Comparison of ENCODE assay signal across 8 cellular contexts in genomic region chr13:113152894-113153809, GRCh38. TPM values are rescaled to one million over a fixed set of nuclear protein-coding genes. Genes with fewer than 3 reads are reported as not detected.
DNase-seq lines count a peak whose midpoint lies in the region; ATAC-seq and TF ChIP-seq lines count a peak whose summit lies in the region.

No MANE protein-coding gene starts in this region.

- POLR2A ChIA-PET in activated naive CD8-positive, alpha-beta T cell treated with anti-CD3 and anti-CD28 coated beads, Interleukin-2, amount 10 ng/mL, durations not matched to agents 7 days and 5 days (lab: Charles Lee): interaction anchor here (1.0 kb wide), 1 partner anchor 57 kb away, joined by 3 read pairs; the partner anchor contains the start of gene CUL4A

- ATAC-seq in GM19372 (IDR thresholded peaks at IDR 0.05; ENCODE audit: low read depth, unreplicated experiment) (peak; percentile 31), left ventricle myocardium superior (peak; percentile 68)
- peak; percentile 25 for ATAC-seq in activated naive CD8-positive, alpha-beta T cell treated with anti-CD3 and anti-CD28 coated beads, Interleukin-2, amount 10 ng/mL, durations not matched to agents 7 days and 5 days (ENCODE audit: low read depth)

- peaks cover 33% of the 10 kb centered on the region for H3K27me3 Mint-ChIP-seq in activated naive CD8-positive, alpha-beta T cell treated with anti-CD3 and anti-CD28 coated beads, Interleukin-2, amount 10 ng/mL, durations not matched to agents 7 days and 5 days

- peaks cover 13% of the 10 kb centered on the region for H3K36me3 Mint-ChIP-seq in activated naive CD8-positive, alpha-beta T cell treated with anti-CD3 and anti-CD28 coated beads, Interleukin-2, amount 10 ng/mL, durations not matched to agents 7 days and 5 days

- H4K20me1 ChIP-seq in Loucy (ENCODE audit: insufficient read depth, low read length, poor library complexity, severe bottlenecking): no peaks in the 10 kb centered on the region

- H3K4me3 ChIP-seq in AG09309 (ENCODE audit: control insufficient read depth, low read depth, low read length) (peak overlapping the region; percentile 35), Loucy (ENCODE audit: low read length, poor library complexity, severe bottlenecking) (peak overlapping the region; percentile 70), rectal smooth muscle tissue (ENCODE audit: low read length) (peak overlapping the region; percentile 76)

- peak overlapping the region; percentile 51 for H3K27ac Mint-ChIP-seq in activated naive CD8-positive, alpha-beta T cell treated with anti-CD3 and anti-CD28 coated beads, Interleukin-2, amount 10 ng/mL, durations not matched to agents 7 days and 5 days

- intact Hi-C loops in left ventricle myocardium superior (cut with micrococcal nuclease): no loop called here

- peaks cover 15% of the 10 kb centered on the region for H3K9me3 Mint-ChIP-seq in activated naive CD8-positive, alpha-beta T cell treated with anti-CD3 and anti-CD28 coated beads, Interleukin-2, amount 10 ng/mL, durations not matched to agents 7 days and 5 days

- H3K36me3 ChIP-seq in Loucy (ENCODE audit: insufficient read depth, low read length) (no peaks in the 10 kb centered on the region), rectal smooth muscle tissue (ENCODE audit: control insufficient read depth, insufficient read depth, low read length) (no peaks in the 10 kb centered on the region)

- no peak for DNase-seq in AG09309 (ENCODE audit: low read depth)
- peak; percentile 48 for DNase-seq in activated naive CD8-positive, alpha-beta T cell treated with anti-CD3 and anti-CD28 coated beads, Interleukin-2, amount 10 ng/mL, durations not matched to agents 7 days and 5 days
- DNase-seq in left ventricle myocardium superior: peak; percentile 73
- no peak for DNase-seq in NCI-H446 (lab: John Stamatoyannopoulos, UW)
- no peak for DNase-seq in inferior parietal cortex (ENCODE audit: extremely low spot score)

- H3K9ac ChIP-seq in Loucy (ENCODE audit: low read depth, low read length, poor library complexity, severe bottlenecking): peak overlapping the region; percentile 51
- H3K9ac ChIP-seq in rectal smooth muscle tissue (ENCODE audit: low read length): no peak overlapping the region

- peak overlapping the region; percentile 73 for H2AFZ ChIP-seq in Loucy (ENCODE audit: low read length)

- H3K4me1 Mint-ChIP-seq in activated naive CD8-positive, alpha-beta T cell treated with anti-CD3 and anti-CD28 coated beads, Interleukin-2, amount 10 ng/mL, durations not matched to agents 7 days and 5 days: peaks cover 21% of the 10 kb centered on the region

- no peaks in the 10 kb centered on the region for H3K9me3 ChIP-seq in Loucy (ENCODE audit: insufficient read depth, low read depth, low read length)

- H3K4me1 ChIP-seq in Loucy (ENCODE audit: insufficient read depth, low read length, poor library complexity, severe bottlenecking) (peaks cover 17% of the 10 kb centered on the region), rectal smooth muscle tissue (ENCODE audit: control insufficient read depth, insufficient read depth, low read length) (peaks cover 6% of the 10 kb centered on the region)

- H3F3A ChIP-seq in Loucy (ENCODE audit: low read depth): no peaks in the 10 kb centered on the region

- H3K27me3 ChIP-seq in Loucy (ENCODE audit: insufficient read depth, low read length, poor library complexity, severe bottlenecking) (no peaks in the 10 kb centered on the region), rectal smooth muscle tissue (ENCODE audit: control insufficient read depth, insufficient read depth, low read length) (no peaks in the 10 kb centered on the region)

- H3K79me2 ChIP-seq in Loucy (ENCODE audit: insufficient read depth, low read length): no peaks in the 10 kb centered on the region

- H3K27ac ChIP-seq in rectal smooth muscle tissue (ENCODE audit: low read depth, low read length): peak overlapping the region; percentile 72

- peak overlapping the region; percentile 82 for H3K4me3 Mint-ChIP-seq in activated naive CD8-positive, alpha-beta T cell treated with anti-CD3 and anti-CD28 coated beads, Interleukin-2, amount 10 ng/mL, durations not matched to agents 7 days and 5 days

- no peaks in the 10 kb centered on the region for H3K9me2 ChIP-seq in Loucy (replicated peaks; ENCODE audit: low read depth, low read length)

- TF ChIP-seq CTCF in AG09309 (IDR thresholded peaks at IDR 0.05; ENCODE audit: control insufficient read depth, insufficient read depth, low read depth, low read length, missing control alignments) (no peak), Loucy (conservative IDR thresholded peaks at IDR 0.05; ENCODE audit: low read length) (no peak)

- H3K4me2 ChIP-seq in Loucy (ENCODE audit: low read depth, low read length, poor library complexity, severe bottlenecking): peak overlapping the region; percentile 73

RNA-seq across cellular contexts. Expression of gene PROZ, which starts 5.3 kb away (rescaled TPM):
- total RNA-seq in activated naive CD8-positive, alpha-beta T cell treated with anti-CD3 and anti-CD28 coated beads, Interleukin-2, amount 10 ng/mL, durations not matched to agents 7 days and 5 days: not detected
- total RNA-seq in left ventricle myocardium superior: not detected

RNA-seq across cellular contexts. Expression of gene F10, which starts 30.6 kb away (rescaled TPM):
- not detected for total RNA-seq in activated naive CD8-positive, alpha-beta T cell treated with anti-CD3 and anti-CD28 coated beads, Interleukin-2, amount 10 ng/mL, durations not matched to agents 7 days and 5 days
- total RNA-seq in left ventricle myocardium superior: 7.1 TPM

RNA-seq across cellular contexts. Expression of gene F7, which starts 47.6 kb away (rescaled TPM):
- under 1 TPM in 1 of 2 experiments, not detected in 1; 0.31 TPM for total RNA-seq in activated naive CD8-positive, alpha-beta T cell treated with anti-CD3 and anti-CD28 coated beads, Interleukin-2, amount 10 ng/mL, durations not matched to agents 7 days and 5 days
- not detected for total RNA-seq in left ventricle myocardium superior

RNA-seq across cellular contexts. Expression of gene PCID2, which starts 55.3 kb away (rescaled TPM):
- 10 to 100 TPM; 59.3 to 60.8 TPM for total RNA-seq in activated naive CD8-positive, alpha-beta T cell treated with anti-CD3 and anti-CD28 coated beads, Interleukin-2, amount 10 ng/mL, durations not matched to agents 7 days and 5 days
- 61.3 TPM for total RNA-seq in left ventricle myocardium superior

RNA-seq across cellular contexts. Expression of gene CUL4A, which starts 56.3 kb away (rescaled TPM):
- total RNA-seq in activated naive CD8-positive, alpha-beta T cell treated with anti-CD3 and anti-CD28 coated beads, Interleukin-2, amount 10 ng/mL, durations not matched to agents 7 days and 5 days: 10 to 100 TPM; 66.0 to 66.3 TPM
- 160 TPM for total RNA-seq in left ventricle myocardium superior

Comparison
In these comparisons a context has a peak if more than half of its experiments do, and no peak if none do; other contexts are left out.
1. DNase-seq: peak in activated naive CD8-positive, alpha-beta T cell treated with anti-CD3 and anti-CD28 coated beads, Interleukin-2, amount 10 ng/mL, durations not matched to agents 7 days and 5 days (single experiment) and left ventricle myocardium superior (single experiment); none in AG09309 (single experiment), NCI-H446 (0 of 2) and inferior parietal cortex (single experiment).
2. Peak in every context shown above with its lines, with median percentiles within 50 percentile points of each other: H3K4me3 ChIP-seq and ATAC-seq.